ENCODE assay signal across 17 cellular contexts in the genomic region with DNA sequence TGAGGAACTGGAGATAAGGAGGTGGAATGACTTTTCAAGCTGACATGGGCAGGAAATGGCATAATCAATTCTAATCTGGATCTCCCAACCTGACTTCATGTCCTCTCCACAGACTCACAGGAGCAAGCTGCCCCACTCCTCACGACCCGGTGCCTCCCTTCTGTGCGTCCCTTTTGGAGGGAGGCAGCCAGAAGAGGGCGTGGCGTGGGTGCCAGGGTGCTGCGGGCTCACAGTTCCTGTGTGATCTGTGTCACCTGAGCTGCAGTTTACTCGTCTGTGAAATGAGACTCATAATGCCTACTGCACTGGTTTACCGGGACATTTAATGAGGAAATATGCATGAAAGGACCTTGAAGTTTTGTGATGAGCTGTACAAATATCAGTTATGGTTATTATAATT.
"Had no signal": no experiment of that assay in that cellular context is flagged by ENCODE, and none has a peak within 500 bp of the region (broad histone marks: within the 10 kb centered on the region; RNA-seq: fewer than 3 reads in every experiment).

No MANE protein-coding gene starts in this region.

- H3K4me3 ChIP-seq: body of pancreas, esophagus squamous epithelium, skin epidermis, testis had no signal

- H3K4me3 Mint-ChIP-seq: activated naive CD4-positive, alpha-beta T cell treated with anti-CD3 and anti-CD28 coated beads for 36 hours; activated T-cell treated with anti-CD3 and anti-CD28 coated beads, Interleukin-2, amount 50 U/mL, for 4 hours; immature natural killer cell; natural killer cell; T-cell; type B pancreatic cell had no signal

- H3K9me3 Mint-ChIP-seq: activated naive CD4-positive, alpha-beta T cell treated with anti-CD3 and anti-CD28 coated beads for 36 hours; activated T-cell treated with anti-CD3 and anti-CD28 coated beads, Interleukin-2, amount 50 U/mL, for 4 hours; immature natural killer cell; natural killer cell; T-cell; type B pancreatic cell had no signal

- DNase-seq: activated CD4-positive, alpha-beta T cell treated with anti-CD3 and anti-CD28 coated beads, Interleukin-2, amount 50 U/mL, for 1 hour; activated CD4-positive, CD25-positive, alpha-beta regulatory T cell treated with anti-CD3 and anti-CD28 coated beads, Interleukin-2, amount 50 U/mL, for 72 hours; activated CD8-positive, alpha-beta memory T cell treated with anti-CD3 and anti-CD28 coated beads, Interleukin-2, amount 50 U/mL, for 4 hours; activated naive CD4-positive, alpha-beta T cell treated with anti-CD3 and anti-CD28 coated beads for 36 hours; activated T-cell treated with anti-CD3 and anti-CD28 coated beads, Interleukin-2, amount 50 U/mL, for 4 hours; body of pancreas; cortex of kidney; effector CD4-positive, alpha-beta T cell; esophagus squamous epithelium; immature natural killer cell; natural killer cell; stimulated activated CD4-positive, alpha-beta T cell treated with anti-CD3 and anti-CD28 coated beads, Interleukin-15, amount 100 ng/mL, for 24 hours; stimulated activated CD4-positive, alpha-beta T cell treated with anti-CD3 and anti-CD28 coated beads, Interleukin-2, amount 100 ng/mL, for 48 hours; T-cell; testis had no signal

- H3K4me1 ChIP-seq: body of pancreas, esophagus squamous epithelium, testis had no signal

- H3K27ac ChIP-seq: body of pancreas, esophagus squamous epithelium, skin epidermis, testis had no signal

- H3K27me3 Mint-ChIP-seq: T-cell had no signal

- H3K27ac Mint-ChIP-seq: activated naive CD4-positive, alpha-beta T cell treated with anti-CD3 and anti-CD28 coated beads for 36 hours; immature natural killer cell; natural killer cell; T-cell; type B pancreatic cell had no signal

- H3K4me1 Mint-ChIP-seq: immature natural killer cell, natural killer cell, T-cell had no signal

- H3K9me3 ChIP-seq: body of pancreas, esophagus squamous epithelium, testis had no signal

- ATAC-seq: activated T-cell treated with anti-CD3 and anti-CD28 coated beads, Interleukin-2, amount 50 U/mL, for 4 hours; body of pancreas; natural killer cell; T-cell had no signal

- H3K27me3 ChIP-seq: body of pancreas, esophagus squamous epithelium, testis had no signal

- H3K36me3 Mint-ChIP-seq: immature natural killer cell, natural killer cell, type B pancreatic cell had no signal

- H3K36me3 ChIP-seq: esophagus squamous epithelium had no signal
